ENCODE assay signal across 16 cellular contexts in the genomic region with DNA sequence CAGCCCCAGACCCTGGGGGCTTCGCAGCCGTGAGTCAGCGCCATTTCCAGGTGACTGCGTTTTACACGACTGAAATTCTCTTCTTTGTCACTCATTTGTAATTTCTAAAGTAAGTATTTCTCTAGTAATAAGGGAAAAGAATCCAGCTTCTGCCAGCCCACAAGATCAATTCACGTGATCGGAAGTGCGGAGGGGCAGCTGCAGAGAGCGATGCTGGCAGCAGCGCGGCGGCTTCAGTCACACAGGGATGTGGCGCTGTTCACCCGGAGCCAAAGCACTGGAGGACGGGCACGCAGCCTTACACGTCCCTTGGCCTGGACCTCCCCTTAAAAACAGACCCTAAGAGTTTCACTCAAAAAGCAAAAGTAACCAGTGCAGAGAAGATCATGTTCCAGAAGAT. TPM values are rescaled to one million over a fixed set of nuclear protein-coding genes. Genes with fewer than 3 reads are reported as not detected.
DNase-seq lines count a peak whose midpoint lies in the region; ATAC-seq, FAIRE-seq and TF ChIP-seq lines count a peak whose summit lies in the region.
"Had no signal": no experiment of that assay in that cellular context is flagged by ENCODE, and none has a peak within 500 bp of the region (broad histone marks: within the 10 kb centered on the region; RNA-seq: fewer than 3 reads in every experiment).

No MANE protein-coding gene starts in this region.

- 96% methylated on average over 17 of the region's 17 CpGs for WGBS in aorta, 2 donors

- peaks cover 12% of the 10 kb centered on the region for H3K9me3 Mint-ChIP-seq in nephron progenitor cell

- no peaks in the 10 kb centered on the region for H3K9me3 ChIP-seq in aorta (ENCODE audit: control insufficient read depth, low read length)

- H3K4me3 ChIP-seq in bronchial epithelial cell (ENCODE audit: low read depth, low read length): no peak overlapping the region
- H3K4me3 ChIP-seq in aorta (ENCODE audit: low read length in 2 of 2): no peak overlapping the region
- H3K4me3 ChIP-seq: BLaER1 treated with 17β-estradiol and CSF1 and Interleukin-3, amounts not matched to agents 10 nM and 100 nM had no signal

- no peaks in the 10 kb centered on the region for H3K4me1 ChIP-seq in aorta (ENCODE audit: control insufficient read depth in 1 of 2, insufficient read depth in 2 of 2, low read length in 2 of 2)
- H3K4me1 ChIP-seq: BLaER1 treated with 17β-estradiol and CSF1 and Interleukin-3, amounts not matched to agents 10 nM and 100 nM had no signal

- no peaks in the 10 kb centered on the region for H3K4me1 Mint-ChIP-seq in nephron progenitor cell
- H3K4me1 Mint-ChIP-seq: CD4-positive, CD25-positive, alpha-beta regulatory T cell had no signal

- H3K27ac ChIP-seq in aorta (ENCODE audit: low read depth in 1 of 2, low read length in 2 of 2): no peak overlapping the region
- H3K27ac ChIP-seq: BLaER1 treated with 17β-estradiol and CSF1 and Interleukin-3, amounts not matched to agents 10 nM and 100 nM; HL-60 had no signal

- ATAC-seq in aorta (ENCODE audit: low FRiP score) (no peak), GM18868 (IDR thresholded peaks at IDR 0.05; ENCODE audit: unreplicated experiment) (no peak), GM19023 (IDR thresholded peaks at IDR 0.05; ENCODE audit: unreplicated experiment) (no peak)
- ATAC-seq: HCT116 had no signal

- H3K27me3 ChIP-seq in bronchial epithelial cell (ENCODE audit: control insufficient read depth, insufficient read depth, low read length): no peaks in the 10 kb centered on the region
- no peaks in the 10 kb centered on the region for H3K27me3 ChIP-seq in aorta (ENCODE audit: control insufficient read depth in 1 of 2, insufficient read depth in 2 of 2, low read length in 1 of 2)
- H3K27me3 ChIP-seq: BLaER1 treated with 17β-estradiol and CSF1 and Interleukin-3, amounts not matched to agents 10 nM and 100 nM had no signal

- intact Hi-C loops in aorta (cut with DNase I): no loop called here

- peaks cover 4% of the 10 kb centered on the region for H3K27me3 Mint-ChIP-seq in nephron progenitor cell (ENCODE audit: low read depth, poor library complexity)

- peaks cover 53% of the 10 kb centered on the region for H3K36me3 Mint-ChIP-seq in nephron progenitor cell (ENCODE audit: low read depth)
- H3K36me3 Mint-ChIP-seq: CD4-positive, CD25-positive, alpha-beta regulatory T cell had no signal

- H3K36me3 ChIP-seq in bronchial epithelial cell (ENCODE audit: control insufficient read depth, insufficient read depth, low read length) (peaks cover 6% of the 10 kb centered on the region), aorta (ENCODE audit: control insufficient read depth in 1 of 2, insufficient read depth in 2 of 2, low read length in 1 of 2) (no peaks in the 10 kb centered on the region)

- TF ChIP-seq CTCF in bronchial epithelial cell (IDR thresholded peaks at IDR 0.05; ENCODE audit: insufficient read depth, low read length, severe bottlenecking): no peak
- TF ChIP-seq CTCF in nephron progenitor cell (IDR thresholded peaks at IDR 0.05): no peak

- H3K4me3 Mint-ChIP-seq in nephron progenitor cell: no peak overlapping the region
- H3K4me3 Mint-ChIP-seq: CD4-positive, CD25-positive, alpha-beta regulatory T cell had no signal

- peak; percentile 64 for FAIRE-seq in bronchial epithelial cell (lab: Jason Lieb, UNC)

- DNase-seq in NCI-H82 (lab: John Stamatoyannopoulos, UW): peak; percentile 59
- DNase-seq in NCI-H82 treated with DMSO at 0.1 percent for 48 hours (lab: John Stamatoyannopoulos, UW; ENCODE audit: unreplicated experiment): no peak
- DNase-seq in bronchial epithelial cell (ENCODE audit: low read depth): no peak
- DNase-seq in nephron progenitor cell: no peak
- DNase-seq in aorta: peak; percentile 26 to 44
- DNase-seq in iPS-NIHi7 (ENCODE audit: extremely low spot score): no peak
- DNase-seq: 8988T; AML-193; CD4-positive, CD25-positive, alpha-beta regulatory T cell; DMS53; GF-D8 had no signal

- peak overlapping the region; percentile 41 for H3K27ac Mint-ChIP-seq in nephron progenitor cell
- H3K27ac Mint-ChIP-seq: CD4-positive, CD25-positive, alpha-beta regulatory T cell had no signal

RNA-seq across cellular contexts. Expression of a gene that starts 18.4 kb away (rescaled TPM):
- total RNA-seq in bronchial epithelial cell: 7.6 and 9.3 TPM in 2 replicates
- total RNA-seq in aorta: 1 to 10 TPM; 2.4 to 4.2 TPM
- 1 to 10 TPM; 3.2 to 9.3 TPM for polyA plus RNA-seq in aorta
- total RNA-seq: CD4-positive, CD25-positive, alpha-beta regulatory T cell had no signal

RNA-seq across cellular contexts. Expression of a gene that starts 48.4 kb away (rescaled TPM):
- total RNA-seq in bronchial epithelial cell: 267 and 286 TPM in 2 replicates
- total RNA-seq in aorta: 100 to 1,000 TPM; 185 to 210 TPM
- 100 to 1,000 TPM in 1 of 2 donors, 10 to 100 TPM in 1; 97.4 to 150 TPM for polyA plus RNA-seq in aorta

Comparison
In these comparisons a context has a peak if more than half of its experiments do, and no peak if none do; other contexts are left out.
1. DNase-seq: peak in NCI-H82 (single experiment) and aorta (2 of 2); none in NCI-H82 treated with DMSO at 0.1 percent for 48 hours (single experiment), bronchial epithelial cell (single experiment), nephron progenitor cell (single experiment) and iPS-NIHi7 (single experiment).